Comparison of ENCODE assay signal across 23 cellular contexts in the genomic region with DNA sequence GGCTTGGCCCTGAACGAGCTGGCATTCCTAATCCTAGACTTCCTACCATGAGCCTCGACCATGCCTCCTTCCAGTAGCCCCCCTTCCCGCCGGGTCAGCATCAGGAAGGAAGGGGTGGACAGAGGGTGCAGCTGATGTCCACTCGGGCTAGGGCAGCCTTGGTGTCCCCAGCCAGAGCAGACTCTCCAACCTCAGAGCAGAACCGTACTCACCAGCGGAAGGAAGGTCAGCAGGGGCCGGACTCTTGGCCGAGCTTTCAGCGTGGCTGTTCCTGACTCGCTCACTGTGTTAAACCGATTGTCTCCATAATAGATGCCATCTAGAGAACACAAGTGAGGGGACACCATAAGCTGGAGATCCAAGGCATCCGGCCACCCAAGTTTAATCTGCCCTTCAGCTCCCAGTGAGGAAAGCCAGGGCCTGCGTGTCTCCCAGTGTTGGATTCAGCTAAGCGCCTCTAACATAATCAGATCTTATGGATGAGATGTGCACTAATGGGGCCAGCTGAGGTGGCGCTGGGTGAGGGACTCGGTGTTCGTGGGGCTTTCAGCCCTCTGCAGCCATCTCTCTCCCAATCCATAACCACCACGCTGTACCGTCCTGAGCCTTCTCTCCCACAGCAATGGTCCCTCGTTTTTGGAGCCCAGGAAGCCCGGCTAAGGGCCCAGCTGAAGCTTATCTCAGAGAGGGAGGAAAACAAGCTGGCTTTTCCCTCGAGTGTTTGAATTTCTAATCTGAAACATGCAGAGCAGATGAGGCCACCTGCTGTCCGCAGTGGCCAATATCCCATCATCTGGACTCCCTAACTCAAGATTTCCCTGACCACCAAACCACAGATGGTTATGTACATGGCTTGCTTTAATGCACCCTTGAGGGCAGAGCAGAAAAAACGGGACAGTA. TPM values are rescaled to one million over a fixed set of nuclear protein-coding genes. Genes with fewer than 3 reads are reported as not detected.
A peak's percentile ranks its signal among the peaks of the same experiment; 100 is the strongest.
DNase-seq lines count a peak whose midpoint lies in the region; ATAC-seq, FAIRE-seq and TF ChIP-seq lines count a peak whose summit lies in the region.
"Had no signal": no experiment of that assay in that cellular context is flagged by ENCODE, and none has a peak within 500 bp of the region (broad histone marks: within the 10 kb centered on the region; RNA-seq: fewer than 3 reads in every experiment).

No MANE protein-coding gene starts in this region.

- no peak overlapping the region for H4K91ac ChIP-seq in H1 (replicated peaks; ENCODE audit: insufficient read length, low read length)

- CTCF ChIA-PET in SK-N-SH (lab: Yijun Ruan, JAX) = interaction anchor here (0.8 to 1.4 kb wide), 4 partner anchors 8 to 16 kb away, joined by 3 to 4 read pairs (median 4); partner anchors contain the start of gene C6orf132
- CTCF ChIA-PET in H1 (lab: Charles Lee; ENCODE audit: partially characterized antibody) = interaction anchor here (0.8 to 5.2 kb wide), 10 partner anchors 9 to 86 kb away, joined by 3 to 30 read pairs (median 6); no protein-coding TSS in a partner anchor

- H3K18ac ChIP-seq in H1 (ENCODE audit: extremely low read depth, low read length) = no peak overlapping the region

- H3K4me1 ChIP-seq in SK-N-SH (ENCODE audit: control insufficient read depth in 1 of 2, insufficient read depth in 2 of 2, low read depth in 1 of 2, low read length in 1 of 2) = peaks cover 0 to 10% of the 10 kb centered on the region in 2 experiments; a peak in 1 of 4 replicates
- H3K4me1 ChIP-seq in H1 (replicated peaks in 1 of 4; ENCODE audit: control insufficient read depth in 3 of 4, insufficient read depth in 4 of 4, low read length in 3 of 4) = peaks cover 2 to 8% (median 5%) of the 10 kb centered on the region in 4 experiments; a peak in 6 of 7 replicates
- H3K4me1 ChIP-seq in liver (ENCODE audit: control insufficient read depth in 4 of 4, insufficient read depth in 4 of 4, low read length in 3 of 4) = no peaks in the 10 kb centered on the region
- no peaks in the 10 kb centered on the region for H3K4me1 ChIP-seq in aorta (ENCODE audit: control insufficient read depth in 1 of 2, insufficient read depth in 2 of 2, low read length in 2 of 2)
- H3K4me1 ChIP-seq: adrenal gland, gastrocnemius medialis, upper lobe of left lung had no signal

- H3K4me3 ChIP-seq in SK-N-SH (ENCODE audit: low read depth in 2 of 2, low read length in 1 of 2) (no peak overlapping the region), H1 (ENCODE audit: extremely low read depth in 1 of 4, insufficient read depth in 2 of 4, low read depth in 3 of 4, low read length in 4 of 4) (no peak overlapping the region), liver (ENCODE audit: low read depth in 1 of 3, low read length in 3 of 3) (no peak overlapping the region), aorta (ENCODE audit: low read length in 2 of 2) (no peak overlapping the region)
- H3K4me3 ChIP-seq: adrenal gland, gastrocnemius medialis, upper lobe of left lung had no signal

- TF ChIP-seq RAD21 in SK-N-SH (IDR thresholded peaks at IDR 0.05; ENCODE audit: low read length) (peak; percentile 38; the same call in 1 of the 2 replicates), H1 (IDR thresholded peaks at IDR 0.05 in 1 of 2, conservative IDR thresholded peaks at IDR 0.05 in 1 of 2; ENCODE audit: low read depth in 2 of 2, low read length in 2 of 2) (no peak), liver (IDR thresholded peaks at IDR 0.05) (peak in 1 of 2 donors; percentile 18)

- no peak overlapping the region for H2BK12ac ChIP-seq in H1 (ENCODE audit: low read depth, low read length)

- no peak overlapping the region for H2BK5ac ChIP-seq in H1 (ENCODE audit: low read depth, low read length)

- ATAC-seq in SK-N-SH treated with all-trans-retinoic acid at 6 μM for 48 hours (no peak; the same call in 2 of the 3 replicates), aorta (ENCODE audit: low FRiP score) (peak; percentile 12)
- ATAC-seq: gastrocnemius medialis had no signal

- H3K79me2 ChIP-seq in SK-N-SH (ENCODE audit: insufficient read depth) (no peaks in the 10 kb centered on the region), H1 (ENCODE audit: control insufficient read depth in 1 of 2, insufficient read depth in 2 of 2, low read length in 2 of 2) (peaks cover 4 to 45% of the 10 kb centered on the region in 2 experiments; a peak in 3 of 4 replicates)

- H3K23ac ChIP-seq in H1 (ENCODE audit: insufficient read length) = no peak overlapping the region

- peak overlapping the region in 1 of 2 experiments; percentile 23; a peak in 1 of 4 replicates for H3K27ac ChIP-seq in SK-N-SH (ENCODE audit: low read depth in 2 of 2, low read length in 1 of 2)
- H3K27ac ChIP-seq in H1 (ENCODE audit: low read depth, low read length) = 0 out of 2 replicates have a peak overlapping the region, but pooled peaks have one; percentile 3
- no peak overlapping the region for H3K27ac ChIP-seq in liver (ENCODE audit: low read depth in 1 of 2, low read length in 2 of 2)
- H3K27ac ChIP-seq in aorta (ENCODE audit: low read depth in 1 of 2, low read length in 2 of 2) = no peak overlapping the region
- H3K27ac ChIP-seq: gastrocnemius medialis, upper lobe of left lung had no signal

- H3K56ac ChIP-seq in H1 (replicated peaks; ENCODE audit: insufficient read length, low read depth, low read length) = no peak overlapping the region

- POLR2A ChIA-PET in SK-N-SH (lab: Yijun Ruan, JAX) = no interaction called here
- POLR2A ChIA-PET in H1 (lab: Charles Lee; ENCODE audit: partially characterized antibody) = interaction anchor here (0.6 to 5.6 kb wide), 5 partner anchors 11 to 799 kb away, joined by 3 to 41 read pairs (median 3); partner anchors contain the start of gene C6orf132

- H4K5ac ChIP-seq in H1 (ENCODE audit: insufficient read length, low read depth, low read length) = no peak overlapping the region

- H3K4me2 ChIP-seq in SK-N-SH = no peak overlapping the region
- no peak overlapping the region for H3K4me2 ChIP-seq in H1 (ENCODE audit: insufficient read depth in 1 of 2, low read depth in 2 of 2, low read length in 2 of 2)

- H4K8ac ChIP-seq in H1 (ENCODE audit: extremely low read depth, insufficient read depth, low read length) = no peak overlapping the region; the same call in 1 of the 2 replicates

- no peak overlapping the region for H2BK20ac ChIP-seq in H1 (ENCODE audit: low read length)

- DNase-seq in SK-N-SH (no peak), H1 (ENCODE audit: low read depth in 1 of 2, low spot score in 2 of 2) (no peak), aorta (no peak), mucosa of gallbladder (ENCODE audit: low spot score) (no peak), DMS153 (lab: John Stamatoyannopoulos, UW) (no peak), NCI-H1436 treated with DMSO at 0.1 percent for 48 hours (lab: John Stamatoyannopoulos, UW) (no peak)
- DNase-seq: activated gamma-delta T cell treated with Interleukin-2 at 50 U/mL for 16 hours; Calu3; central memory CD4-positive, alpha-beta T cell; effector CD4-positive, alpha-beta T cell; gastrocnemius medialis; HCEC 1CT; NCI-H2107; NCI-H510A; SIG-M5; stimulated activated CD8-positive, alpha-beta memory T cell treated with anti-CD3 and anti-CD28 coated beads, Interleukin-4, amount 100 ng/mL, for 48 hours; upper lobe of left lung had no signal

- WGBS in SK-N-SH (ENCODE audit: low lambda C conversion rate) = 83% methylated on average over 20 of the region's 25 CpGs
- WGBS in H1 (ENCODE audit: extremely low coverage in 1 of 2, insufficient coverage in 1 of 2, insufficient read length in 1 of 2, insufficient replicate concordance in 2 of 2, low coverage in 1 of 2, low lambda C conversion rate in 2 of 2, missing lambda C conversion rate in 1 of 2), 2 experiments = 93% methylated on average over 25 of the region's 25 CpGs; no CpG with 5 or more reads in 1 of the 2 experiments
- 75% methylated on average over 25 of the region's 25 CpGs for WGBS in liver
- WGBS in aorta, 2 donors = 83% methylated on average over 25 of the region's 25 CpGs

- no peaks in the 10 kb centered on the region for H3F3A ChIP-seq in SK-N-SH (replicated peaks; ENCODE audit: insufficient read depth)

- H3K9me2 ChIP-seq in SK-N-SH = no peaks in the 10 kb centered on the region

- intact Hi-C loops in aorta (cut with DNase I) = no loop called here

- H3K79me1 ChIP-seq in H1 (ENCODE audit: low read depth, low read length) = peaks cover 16% of the 10 kb centered on the region

- H3K14ac ChIP-seq in H1 (ENCODE audit: insufficient read length) = no peak overlapping the region

- H3K36me3 ChIP-seq in SK-N-SH (replicated peaks in 1 of 2; ENCODE audit: control insufficient read depth in 1 of 2, insufficient read depth in 2 of 2, low read length in 1 of 2) (no peaks in the 10 kb centered on the region), H1 (ENCODE audit: control insufficient read depth in 2 of 4, insufficient read depth in 4 of 4, low read length in 3 of 4) (peaks cover 21 to 56% (median 41%) of the 10 kb centered on the region in 4 experiments), liver (ENCODE audit: control insufficient read depth in 4 of 4, insufficient read depth in 3 of 4, low read depth in 1 of 4, low read length in 3 of 4) (no peaks in the 10 kb centered on the region), aorta (ENCODE audit: control insufficient read depth in 1 of 2, insufficient read depth in 2 of 2, low read length in 1 of 2) (no peaks in the 10 kb centered on the region)
- H3K36me3 ChIP-seq: adrenal gland, gastrocnemius medialis had no signal

- TF ChIP-seq CTCF in SK-N-SH (IDR thresholded peaks at IDR 0.05) = no peak
- TF ChIP-seq CTCF in H1 (IDR thresholded peaks at IDR 0.05; ENCODE audit: control extremely low read depth in 1 of 3, insufficient read depth in 1 of 3, low read depth in 1 of 3, low read length in 3 of 3) = no peak
- TF ChIP-seq CTCF in liver (IDR thresholded peaks at IDR 0.05; ENCODE audit: low read depth, low read length, missing input control) = no peak

- H2AK5ac ChIP-seq in H1 (ENCODE audit: low read depth, low read length) = no peak overlapping the region

- no peak for TF ChIP-seq EP300 in SK-N-SH (IDR thresholded peaks at IDR 0.05; ENCODE audit: borderline replicate concordance in 1 of 2, low read depth in 1 of 2, low read length in 1 of 2)
- no peak for TF ChIP-seq EP300 in H1 (IDR thresholded peaks at IDR 0.05; ENCODE audit: borderline replicate concordance in 1 of 2, low read depth in 2 of 2, low read length in 2 of 2)

- no peaks in the 10 kb centered on the region; the same call in 1 of the 2 replicates for H3K23me2 ChIP-seq in H1 (ENCODE audit: low read depth, low read length)

- H3K27me3 ChIP-seq in SK-N-SH (ENCODE audit: insufficient read depth) (no peaks in the 10 kb centered on the region), H1 (replicated peaks in 1 of 4; ENCODE audit: control insufficient read depth in 3 of 4, extremely low read depth in 1 of 4, insufficient read depth in 3 of 4, low read length in 3 of 4) (no peaks in the 10 kb centered on the region), liver (ENCODE audit: control insufficient read depth in 4 of 4, insufficient read depth in 4 of 4, low read length in 3 of 4) (no peaks in the 10 kb centered on the region), aorta (ENCODE audit: control insufficient read depth in 1 of 2, insufficient read depth in 2 of 2, low read length in 1 of 2) (no peaks in the 10 kb centered on the region)
- H3K27me3 ChIP-seq: adrenal gland, gastrocnemius medialis, upper lobe of left lung had no signal

- H3K9ac ChIP-seq in SK-N-SH (no peak overlapping the region), H1 (replicated peaks in 1 of 4; ENCODE audit: extremely low read depth in 1 of 4, low read depth in 3 of 4, low read length in 3 of 4) (no peak overlapping the region), liver (ENCODE audit: low read depth in 1 of 2, low read length in 2 of 2) (no peak overlapping the region)

- H4K20me1 ChIP-seq in SK-N-SH (ENCODE audit: insufficient read depth) = no peaks in the 10 kb centered on the region
- H4K20me1 ChIP-seq in H1 (replicated peaks in 1 of 2; ENCODE audit: control insufficient read depth in 1 of 2, insufficient read depth in 2 of 2, low read length in 2 of 2) = peaks cover 10 to 21% of the 10 kb centered on the region in 2 experiments

- no peak for FAIRE-seq in H1 (lab: Jason Lieb, UNC)
- FAIRE-seq: A204.1 had no signal

- no peak for TF ChIP-seq POLR2A in H1 (IDR thresholded peaks at IDR 0.05; ENCODE audit: control extremely low read depth in 1 of 2, low read depth in 2 of 2, low read length in 2 of 2)

- H3K4ac ChIP-seq in H1 (replicated peaks; ENCODE audit: insufficient read length, low read depth, low read length) = no peak overlapping the region

- H3K9me3 ChIP-seq in SK-N-SH (no peaks in the 10 kb centered on the region), H1 (ENCODE audit: insufficient read depth in 2 of 2, low read depth in 1 of 2, low read length in 1 of 2) (no peaks in the 10 kb centered on the region), liver (ENCODE audit: control insufficient read depth in 4 of 4, low read length in 3 of 4) (no peaks in the 10 kb centered on the region), aorta (ENCODE audit: control insufficient read depth, low read length) (no peaks in the 10 kb centered on the region)
- H3K9me3 ChIP-seq: adrenal gland, gastrocnemius medialis, upper lobe of left lung had no signal

- H2AFZ ChIP-seq in SK-N-SH (ENCODE audit: low read depth) (no peak overlapping the region), H1 (ENCODE audit: low read length) (no peak overlapping the region)

- no peak overlapping the region for H2BK15ac ChIP-seq in H1 (ENCODE audit: low read length)

- H2BK120ac ChIP-seq in H1 (replicated peaks; ENCODE audit: low read depth, low read length) = no peak overlapping the region

RNA-seq across cellular contexts. Expression of gene C6orf132, which starts 13.7 kb away (rescaled TPM):
- polyA plus RNA-seq in SK-N-SH (2012; rRNA removed) (not detected in 2 replicates), H1 (2011; rRNA removed) (31.5 and 33.8 TPM in 2 replicates), liver (under 1 TPM; 0.07 to 0.24 TPM), aorta (10 to 100 TPM in 1 of 2 donors, under 1 TPM in 1; 0.51 to 30.7 TPM)
- polyA plus RNA-seq in SK-N-SH (2012; cell fraction: cytosol; rRNA removed) = not detected in 2 replicates
- not detected in 2 replicates for polyA plus RNA-seq in SK-N-SH (2012; cell fraction: nucleus; rRNA removed)
- 62.2 and 64.0 TPM in 2 replicates for total RNA-seq in H1 (2021; fragmentation: NEBNext Ultra II Directional; extraction: Animal tissue kit (Norgen Biotek cat#: 25700))
- polyA plus RNA-seq in H1 (2011; cell fraction: cytosol; rRNA removed) = 19.4 TPM
- 20.4 TPM for polyA plus RNA-seq in H1 (2011; cell fraction: nucleus; rRNA removed)
- 43.4 to 53.5 TPM (median 48.5 TPM) in 4 replicates for polyA plus RNA-seq in H1 (2012, experiment 1 of 2)
- polyA plus RNA-seq in H1 (2012, experiment 2 of 2) = 48.0 TPM
- 38.7 TPM for polyA plus RNA-seq in H1 (2013, experiment 1 of 2)
- 37.7 TPM for polyA plus RNA-seq in H1 (2013, experiment 2 of 2)
- 7.2 and 7.4 TPM in 2 replicates for polyA minus RNA-seq in H1 (2011; rRNA and poly(A)+ RNA removed)
- 24.7 TPM for polyA minus RNA-seq in H1 (2011; cell fraction: cytosol; rRNA and poly(A)+ RNA removed)
- 17.3 TPM for polyA minus RNA-seq in H1 (2011; cell fraction: nucleus; rRNA and poly(A)+ RNA removed)
- total RNA-seq in liver (under 1 TPM in 1 of 2 donors, not detected in 1; 0.25 TPM), aorta (1 to 10 TPM; 1.7 to 3.1 TPM), mucosa of gallbladder (41.2 TPM)

RNA-seq across cellular contexts. Expression of gene GUCA1A, which starts 44.5 kb away (rescaled TPM):
- polyA plus RNA-seq in SK-N-SH (2012; rRNA removed) (0.77 and 0.88 TPM in 2 replicates), H1 (2011; rRNA removed) (23.4 and 24.6 TPM in 2 replicates), liver (not detected), aorta (not detected)
- polyA plus RNA-seq in SK-N-SH (2012; cell fraction: cytosol; rRNA removed) = 0.68 and 1.3 TPM in 2 replicates
- polyA plus RNA-seq in SK-N-SH (2012; cell fraction: nucleus; rRNA removed) = 0.29 and 0.39 TPM in 2 replicates
- 4.6 and 5.2 TPM in 2 replicates for total RNA-seq in H1 (2021; fragmentation: NEBNext Ultra II Directional; extraction: Animal tissue kit (Norgen Biotek cat#: 25700))
- polyA plus RNA-seq in H1 (2011; cell fraction: cytosol; rRNA removed) = 18.1 TPM
- 11.5 TPM for polyA plus RNA-seq in H1 (2011; cell fraction: nucleus; rRNA removed)
- polyA plus RNA-seq in H1 (2012, experiment 1 of 2) = 7.1 to 11.5 TPM (median 9.3 TPM) in 4 replicates
- 8.3 TPM for polyA plus RNA-seq in H1 (2012, experiment 2 of 2)
- 3.1 TPM for polyA plus RNA-seq in H1 (2013, experiment 1 of 2)
- polyA plus RNA-seq in H1 (2013, experiment 2 of 2) = 3.5 TPM
- polyA minus RNA-seq in H1 (2011; rRNA and poly(A)+ RNA removed) = 7.7 and 9.4 TPM in 2 replicates
- 2.9 TPM for polyA minus RNA-seq in H1 (2011; cell fraction: cytosol; rRNA and poly(A)+ RNA removed)
- polyA minus RNA-seq in H1 (2011; cell fraction: nucleus; rRNA and poly(A)+ RNA removed) = 6.3 TPM
- total RNA-seq in liver (not detected), aorta (not detected), mucosa of gallbladder (not detected)
- total RNA-seq: adrenal gland; Calu3; gastrocnemius medialis; T-helper 1 cell treated with Interleukin-12 subunit alpha and Interleukin-12 subunit beta and Interleukin-4 antibody, amounts not matched to agents 30 ng/mL and 1 ng/mL, for 36 hours; upper lobe of left lung had no signal
- polyA plus RNA-seq: adrenal gland, esophagus had no signal

Comparison
In these comparisons a context has a peak if more than half of its experiments do, and no peak if none do; other contexts are left out.
1. RNA of gene C6orf132, which starts 13.7 kb away (total RNA-seq): 62.2 to 64.0 TPM in H1 and 41.2 TPM in mucosa of gallbladder (single experiment); 1.7 to 3.1 TPM in aorta and 0.25 TPM in liver; every median in the first group is over 10 times any median in the second.
2. Of the 17 proteins assayed by ChIP-seq in both H1 and SK-N-SH: peak only in H1: none; only in SK-N-SH: RAD21; in both: none; in neither: 16.